Comparison of ENCODE assay signal across 1 cellular context in the genomic region with DNA sequence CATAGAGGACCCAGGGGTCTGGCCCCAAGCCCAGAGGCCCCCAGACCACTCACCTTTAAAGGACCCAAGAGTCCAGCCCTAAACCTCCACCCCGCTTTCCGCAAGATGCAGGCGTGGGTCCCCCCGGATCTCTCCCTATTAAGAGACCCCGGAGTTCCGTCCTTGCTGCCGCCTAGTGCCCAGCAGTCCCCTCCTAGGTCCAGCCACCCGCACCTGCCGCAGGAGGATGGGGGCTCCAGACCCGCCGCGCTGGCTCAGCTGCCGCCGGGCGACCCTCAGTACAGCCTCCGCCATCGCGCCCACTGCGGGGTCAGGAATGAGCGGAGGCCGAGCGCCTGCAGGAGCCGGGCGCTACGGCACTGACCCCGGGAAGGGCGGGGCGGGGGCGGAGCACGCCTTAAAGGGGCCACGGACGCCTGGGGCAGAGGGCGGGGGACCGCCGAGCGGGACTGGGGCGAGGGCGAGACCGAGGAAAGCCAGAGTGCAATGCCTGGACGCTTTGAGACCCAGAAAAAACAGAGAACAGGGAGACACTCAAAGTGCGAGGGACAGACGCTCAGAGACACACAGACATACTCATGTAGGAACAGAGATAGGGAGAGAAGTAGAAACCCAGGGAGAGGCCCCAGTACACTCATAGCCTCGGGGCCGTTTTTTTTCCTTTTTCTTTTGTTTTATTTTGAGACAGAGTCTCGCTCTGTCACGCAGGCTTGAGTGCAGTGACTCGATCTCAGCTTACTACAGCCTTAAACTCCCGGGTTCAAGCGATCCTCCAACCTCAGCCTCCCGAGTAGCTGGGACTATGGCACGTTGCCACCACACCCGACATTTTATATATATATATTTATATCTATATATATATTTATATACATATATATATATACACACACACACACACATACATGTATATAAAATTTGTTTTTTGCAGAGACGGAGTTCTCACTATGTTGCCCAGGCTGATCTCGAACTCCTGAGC.
TF ChIP-seq lines count a peak whose summit lies in the region.

A gene with protein sequence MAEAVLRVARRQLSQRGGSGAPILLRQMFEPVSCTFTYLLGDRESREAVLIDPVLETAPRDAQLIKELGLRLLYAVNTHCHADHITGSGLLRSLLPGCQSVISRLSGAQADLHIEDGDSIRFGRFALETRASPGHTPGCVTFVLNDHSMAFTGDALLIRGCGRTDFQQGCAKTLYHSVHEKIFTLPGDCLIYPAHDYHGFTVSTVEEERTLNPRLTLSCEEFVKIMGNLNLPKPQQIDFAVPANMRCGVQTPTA (minus strand): TSS at position 318 of the 976 bp plus-strand sequence. CDS start 24 bp downstream, at position 294.

TF ChIP-seq in GM23338, 12 proteins besides CTCF, POLR2A, EP300 and RAD21 (continued from another document):
- no peak for TF ChIP-seq REST (IDR thresholded peaks at IDR 0.05; ENCODE audit: unreplicated experiment)
- TF ChIP-seq EZH2phosphoT487 (IDR thresholded peaks at IDR 0.05; ENCODE audit: unreplicated experiment), result no peak
- no peak for TF ChIP-seq JUNB (IDR thresholded peaks at IDR 0.05; ENCODE audit: unreplicated experiment)
- TF ChIP-seq STAT1 (IDR thresholded peaks at IDR 0.05; ENCODE audit: unreplicated experiment), result no peak
